ENCODE assay signal across 1 cellular context in the genomic region with DNA sequence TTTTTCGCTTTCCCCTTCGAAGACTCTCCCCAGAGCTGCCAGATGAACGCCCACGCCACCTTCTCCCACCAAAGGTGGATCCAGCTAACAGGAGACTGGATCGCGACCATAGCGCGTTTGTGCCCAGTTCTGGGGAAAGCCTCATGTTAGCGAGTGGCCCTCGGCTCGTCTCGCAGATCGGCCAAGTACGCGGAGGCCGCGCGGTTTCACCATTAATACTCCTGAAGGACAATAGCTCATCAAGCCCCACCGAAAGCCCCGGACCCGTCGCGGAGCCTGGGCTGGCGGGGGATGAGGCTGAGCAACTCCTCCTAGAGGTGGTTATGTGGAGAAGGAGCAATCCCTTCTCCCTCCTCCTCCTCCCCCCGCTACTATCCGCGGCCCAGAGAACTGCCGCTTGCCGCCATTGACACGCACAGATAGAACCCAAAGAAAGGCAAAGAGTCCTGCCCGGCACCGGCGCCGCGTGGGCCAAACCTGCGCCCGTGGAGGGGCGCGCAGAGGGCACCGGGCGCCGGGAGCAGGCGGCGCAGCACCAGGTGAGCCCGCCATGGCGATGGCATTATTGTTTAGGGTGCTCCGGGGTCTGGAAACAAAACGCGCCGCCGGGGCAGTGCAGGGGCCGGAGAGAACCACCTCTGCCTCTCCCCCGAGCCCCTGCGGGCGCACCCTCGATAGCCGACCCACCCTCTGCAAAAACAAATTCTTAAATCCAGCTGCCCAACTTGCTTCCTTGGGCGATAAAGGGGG.
A peak's percentile ranks its signal among the peaks of the same experiment; 100 is the strongest.
TF ChIP-seq lines count a peak whose summit lies in the region.

A gene (plus strand): TSS at position 385 of the 750 bp plus-strand sequence. CDS start 22,813 bp downstream, outside the sequence.

TF ChIP-seq in HepG2, 621 proteins besides CTCF, POLR2A, EP300 and RAD21 (continued from another document and continues in another):
- TF ChIP-seq, protein P1, sequence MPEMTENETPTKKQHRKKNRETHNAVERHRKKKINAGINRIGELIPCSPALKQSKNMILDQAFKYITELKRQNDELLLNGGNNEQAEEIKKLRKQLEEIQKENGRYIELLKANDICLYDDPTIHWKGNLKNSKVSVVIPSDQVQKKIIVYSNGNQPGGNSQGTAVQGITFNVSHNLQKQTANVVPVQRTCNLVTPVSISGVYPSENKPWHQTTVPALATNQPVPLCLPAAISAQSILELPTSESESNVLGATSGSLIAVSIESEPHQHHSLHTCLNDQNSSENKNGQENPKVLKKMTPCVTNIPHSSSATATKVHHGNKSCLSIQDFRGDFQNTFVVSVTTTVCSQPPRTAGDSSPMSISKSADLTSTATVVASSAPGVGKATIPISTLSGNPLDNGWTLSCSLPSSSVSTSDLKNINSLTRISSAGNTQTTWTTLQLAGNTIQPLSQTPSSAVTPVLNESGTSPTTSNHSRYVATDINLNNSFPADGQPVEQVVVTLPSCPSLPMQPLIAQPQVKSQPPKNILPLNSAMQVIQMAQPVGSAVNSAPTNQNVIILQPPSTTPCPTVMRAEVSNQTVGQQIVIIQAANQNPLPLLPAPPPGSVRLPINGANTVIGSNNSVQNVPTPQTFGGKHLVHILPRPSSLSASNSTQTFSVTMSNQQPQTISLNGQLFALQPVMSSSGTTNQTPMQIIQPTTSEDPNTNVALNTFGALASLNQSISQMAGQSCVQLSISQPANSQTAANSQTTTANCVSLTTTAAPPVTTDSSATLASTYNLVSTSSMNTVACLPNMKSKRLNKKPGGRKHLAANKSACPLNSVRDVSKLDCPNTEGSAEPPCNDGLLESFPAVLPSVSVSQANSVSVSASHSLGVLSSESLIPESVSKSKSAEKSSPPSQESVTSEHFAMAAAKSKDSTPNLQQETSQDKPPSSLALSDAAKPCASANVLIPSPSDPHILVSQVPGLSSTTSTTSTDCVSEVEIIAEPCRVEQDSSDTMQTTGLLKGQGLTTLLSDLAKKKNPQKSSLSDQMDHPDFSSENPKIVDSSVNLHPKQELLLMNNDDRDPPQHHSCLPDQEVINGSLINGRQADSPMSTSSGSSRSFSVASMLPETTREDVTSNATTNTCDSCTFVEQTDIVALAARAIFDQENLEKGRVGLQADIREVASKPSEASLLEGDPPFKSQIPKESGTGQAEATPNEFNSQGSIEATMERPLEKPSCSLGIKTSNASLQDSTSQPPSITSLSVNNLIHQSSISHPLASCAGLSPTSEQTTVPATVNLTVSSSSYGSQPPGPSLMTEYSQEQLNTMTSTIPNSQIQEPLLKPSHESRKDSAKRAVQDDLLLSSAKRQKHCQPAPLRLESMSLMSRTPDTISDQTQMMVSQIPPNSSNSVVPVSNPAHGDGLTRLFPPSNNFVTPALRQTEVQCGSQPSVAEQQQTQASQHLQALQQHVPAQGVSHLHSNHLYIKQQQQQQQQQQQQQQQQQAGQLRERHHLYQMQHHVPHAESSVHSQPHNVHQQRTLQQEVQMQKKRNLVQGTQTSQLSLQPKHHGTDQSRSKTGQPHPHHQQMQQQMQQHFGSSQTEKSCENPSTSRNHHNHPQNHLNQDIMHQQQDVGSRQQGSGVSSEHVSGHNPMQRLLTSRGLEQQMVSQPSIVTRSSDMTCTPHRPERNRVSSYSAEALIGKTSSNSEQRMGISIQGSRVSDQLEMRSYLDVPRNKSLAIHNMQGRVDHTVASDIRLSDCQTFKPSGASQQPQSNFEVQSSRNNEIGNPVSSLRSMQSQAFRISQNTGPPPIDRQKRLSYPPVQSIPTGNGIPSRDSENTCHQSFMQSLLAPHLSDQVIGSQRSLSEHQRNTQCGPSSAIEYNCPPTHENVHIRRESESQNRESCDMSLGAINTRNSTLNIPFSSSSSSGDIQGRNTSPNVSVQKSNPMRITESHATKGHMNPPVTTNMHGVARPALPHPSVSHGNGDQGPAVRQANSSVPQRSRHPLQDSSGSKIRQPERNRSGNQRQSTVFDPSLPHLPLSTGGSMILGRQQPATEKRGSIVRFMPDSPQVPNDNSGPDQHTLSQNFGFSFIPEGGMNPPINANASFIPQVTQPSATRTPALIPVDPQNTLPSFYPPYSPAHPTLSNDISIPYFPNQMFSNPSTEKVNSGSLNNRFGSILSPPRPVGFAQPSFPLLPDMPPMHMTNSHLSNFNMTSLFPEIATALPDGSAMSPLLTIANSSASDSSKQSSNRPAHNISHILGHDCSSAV (CRISPR knock-in tag; IDR thresholded peaks at IDR 0.05; ENCODE audit: borderline replicate concordance), result no peak
- TF ChIP-seq RFX3 (CRISPR knock-in tag; IDR thresholded peaks at IDR 0.05) (no peak), ZBTB42 (CRISPR knock-in tag; IDR thresholded peaks at IDR 0.05) (no peak), MTA3 (CRISPR knock-in tag; IDR thresholded peaks at IDR 0.05) (no peak), ZNF567 (CRISPR knock-in tag; IDR thresholded peaks at IDR 0.05; ENCODE audit: borderline replicate concordance) (no peak), ZNF331 (CRISPR knock-in tag; IDR thresholded peaks at IDR 0.05) (0 out of 2 replicates have a peak, but pooled peaks have one; percentile 19), ZSCAN9 (CRISPR knock-in tag; IDR thresholded peaks at IDR 0.05; ENCODE audit: borderline replicate concordance) (no peak), HOXA3 (CRISPR knock-in tag; IDR thresholded peaks at IDR 0.05) (peak; percentile 66), ZNF530 (CRISPR knock-in tag; IDR thresholded peaks at IDR 0.05; ENCODE audit: low read depth) (no peak), NR2C2 (CRISPR knock-in tag; IDR thresholded peaks at IDR 0.05; ENCODE audit: borderline replicate concordance) (no peak), TBP (CRISPR knock-in tag; IDR thresholded peaks at IDR 0.05) (no peak), MBD4 (IDR thresholded peaks at IDR 0.05; ENCODE audit: borderline replicate concordance, low read length) (no peak), GTF2F1 (IDR thresholded peaks at IDR 0.05; ENCODE audit: low read length) (no peak), ZNF891 (CRISPR knock-in tag; IDR thresholded peaks at IDR 0.05) (peak; percentile 19; the same call in 1 of the 2 replicates), TCF7L2 (IDR thresholded peaks at IDR 0.05; ENCODE audit: low read depth, low read length) (no peak), SCMH1 (CRISPR knock-in tag; IDR thresholded peaks at IDR 0.05; ENCODE audit: borderline replicate concordance) (no peak), HMG20A (CRISPR knock-in tag; IDR thresholded peaks at IDR 0.05; ENCODE audit: borderline replicate concordance) (peak; percentile 15; the same call in 1 of the 2 replicates), AHR (CRISPR knock-in tag; IDR thresholded peaks at IDR 0.05) (no peak), RORA (CRISPR knock-in tag; IDR thresholded peaks at IDR 0.05) (no peak), ZC3H13 (CRISPR knock-in tag; IDR thresholded peaks at IDR 0.05) (no peak)
- TF ChIP-seq, protein P2, sequence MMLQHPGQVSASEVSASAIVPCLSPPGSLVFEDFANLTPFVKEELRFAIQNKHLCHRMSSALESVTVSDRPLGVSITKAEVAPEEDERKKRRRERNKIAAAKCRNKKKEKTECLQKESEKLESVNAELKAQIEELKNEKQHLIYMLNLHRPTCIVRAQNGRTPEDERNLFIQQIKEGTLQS (CRISPR knock-in tag; IDR thresholded peaks at IDR 0.05), result no peak
- TF ChIP-seq, protein P3, sequence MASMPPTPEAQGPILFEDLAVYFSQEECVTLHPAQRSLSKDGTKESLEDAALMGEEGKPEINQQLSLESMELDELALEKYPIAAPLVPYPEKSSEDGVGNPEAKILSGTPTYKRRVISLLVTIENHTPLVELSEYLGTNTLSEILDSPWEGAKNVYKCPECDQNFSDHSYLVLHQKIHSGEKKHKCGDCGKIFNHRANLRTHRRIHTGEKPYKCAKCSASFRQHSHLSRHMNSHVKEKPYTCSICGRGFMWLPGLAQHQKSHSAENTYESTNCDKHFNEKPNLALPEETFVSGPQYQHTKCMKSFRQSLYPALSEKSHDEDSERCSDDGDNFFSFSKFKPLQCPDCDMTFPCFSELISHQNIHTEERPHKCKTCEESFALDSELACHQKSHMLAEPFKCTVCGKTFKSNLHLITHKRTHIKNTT (CRISPR knock-in tag; IDR thresholded peaks at IDR 0.05), result no peak
- TF ChIP-seq, protein P4, sequence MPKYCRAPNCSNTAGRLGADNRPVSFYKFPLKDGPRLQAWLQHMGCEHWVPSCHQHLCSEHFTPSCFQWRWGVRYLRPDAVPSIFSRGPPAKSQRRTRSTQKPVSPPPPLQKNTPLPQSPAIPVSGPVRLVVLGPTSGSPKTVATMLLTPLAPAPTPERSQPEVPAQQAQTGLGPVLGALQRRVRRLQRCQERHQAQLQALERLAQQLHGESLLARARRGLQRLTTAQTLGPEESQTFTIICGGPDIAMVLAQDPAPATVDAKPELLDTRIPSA (CRISPR knock-in tag; IDR thresholded peaks at IDR 0.05; ENCODE audit: borderline replicate concordance), result 0 out of 2 replicates have a peak, but pooled peaks have one; percentile 6
- TF ChIP-seq, protein P5, sequence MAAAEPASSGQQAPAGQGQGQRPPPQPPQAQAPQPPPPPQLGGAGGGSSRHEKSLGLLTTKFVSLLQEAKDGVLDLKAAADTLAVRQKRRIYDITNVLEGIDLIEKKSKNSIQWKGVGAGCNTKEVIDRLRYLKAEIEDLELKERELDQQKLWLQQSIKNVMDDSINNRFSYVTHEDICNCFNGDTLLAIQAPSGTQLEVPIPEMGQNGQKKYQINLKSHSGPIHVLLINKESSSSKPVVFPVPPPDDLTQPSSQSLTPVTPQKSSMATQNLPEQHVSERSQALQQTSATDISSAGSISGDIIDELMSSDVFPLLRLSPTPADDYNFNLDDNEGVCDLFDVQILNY (CRISPR knock-in tag; conservative IDR thresholded peaks at IDR 0.05), result no peak
- TF ChIP-seq, protein P6, sequence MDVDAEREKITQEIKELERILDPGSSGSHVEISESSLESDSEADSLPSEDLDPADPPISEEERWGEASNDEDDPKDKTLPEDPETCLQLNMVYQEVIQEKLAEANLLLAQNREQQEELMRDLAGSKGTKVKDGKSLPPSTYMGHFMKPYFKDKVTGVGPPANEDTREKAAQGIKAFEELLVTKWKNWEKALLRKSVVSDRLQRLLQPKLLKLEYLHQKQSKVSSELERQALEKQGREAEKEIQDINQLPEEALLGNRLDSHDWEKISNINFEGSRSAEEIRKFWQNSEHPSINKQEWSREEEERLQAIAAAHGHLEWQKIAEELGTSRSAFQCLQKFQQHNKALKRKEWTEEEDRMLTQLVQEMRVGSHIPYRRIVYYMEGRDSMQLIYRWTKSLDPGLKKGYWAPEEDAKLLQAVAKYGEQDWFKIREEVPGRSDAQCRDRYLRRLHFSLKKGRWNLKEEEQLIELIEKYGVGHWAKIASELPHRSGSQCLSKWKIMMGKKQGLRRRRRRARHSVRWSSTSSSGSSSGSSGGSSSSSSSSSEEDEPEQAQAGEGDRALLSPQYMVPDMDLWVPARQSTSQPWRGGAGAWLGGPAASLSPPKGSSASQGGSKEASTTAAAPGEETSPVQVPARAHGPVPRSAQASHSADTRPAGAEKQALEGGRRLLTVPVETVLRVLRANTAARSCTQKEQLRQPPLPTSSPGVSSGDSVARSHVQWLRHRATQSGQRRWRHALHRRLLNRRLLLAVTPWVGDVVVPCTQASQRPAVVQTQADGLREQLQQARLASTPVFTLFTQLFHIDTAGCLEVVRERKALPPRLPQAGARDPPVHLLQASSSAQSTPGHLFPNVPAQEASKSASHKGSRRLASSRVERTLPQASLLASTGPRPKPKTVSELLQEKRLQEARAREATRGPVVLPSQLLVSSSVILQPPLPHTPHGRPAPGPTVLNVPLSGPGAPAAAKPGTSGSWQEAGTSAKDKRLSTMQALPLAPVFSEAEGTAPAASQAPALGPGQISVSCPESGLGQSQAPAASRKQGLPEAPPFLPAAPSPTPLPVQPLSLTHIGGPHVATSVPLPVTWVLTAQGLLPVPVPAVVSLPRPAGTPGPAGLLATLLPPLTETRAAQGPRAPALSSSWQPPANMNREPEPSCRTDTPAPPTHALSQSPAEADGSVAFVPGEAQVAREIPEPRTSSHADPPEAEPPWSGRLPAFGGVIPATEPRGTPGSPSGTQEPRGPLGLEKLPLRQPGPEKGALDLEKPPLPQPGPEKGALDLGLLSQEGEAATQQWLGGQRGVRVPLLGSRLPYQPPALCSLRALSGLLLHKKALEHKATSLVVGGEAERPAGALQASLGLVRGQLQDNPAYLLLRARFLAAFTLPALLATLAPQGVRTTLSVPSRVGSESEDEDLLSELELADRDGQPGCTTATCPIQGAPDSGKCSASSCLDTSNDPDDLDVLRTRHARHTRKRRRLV (CRISPR knock-in tag; IDR thresholded peaks at IDR 0.05), result 0 out of 2 replicates have a peak, but pooled peaks have one; percentile 49
- TF ChIP-seq, protein P7, sequence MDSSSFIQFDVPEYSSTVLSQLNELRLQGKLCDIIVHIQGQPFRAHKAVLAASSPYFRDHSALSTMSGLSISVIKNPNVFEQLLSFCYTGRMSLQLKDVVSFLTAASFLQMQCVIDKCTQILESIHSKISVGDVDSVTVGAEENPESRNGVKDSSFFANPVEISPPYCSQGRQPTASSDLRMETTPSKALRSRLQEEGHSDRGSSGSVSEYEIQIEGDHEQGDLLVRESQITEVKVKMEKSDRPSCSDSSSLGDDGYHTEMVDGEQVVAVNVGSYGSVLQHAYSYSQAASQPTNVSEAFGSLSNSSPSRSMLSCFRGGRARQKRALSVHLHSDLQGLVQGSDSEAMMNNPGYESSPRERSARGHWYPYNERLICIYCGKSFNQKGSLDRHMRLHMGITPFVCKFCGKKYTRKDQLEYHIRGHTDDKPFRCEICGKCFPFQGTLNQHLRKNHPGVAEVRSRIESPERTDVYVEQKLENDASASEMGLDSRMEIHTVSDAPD (CRISPR knock-in tag; IDR thresholded peaks at IDR 0.05), result no peak
- TF ChIP-seq, protein P8, sequence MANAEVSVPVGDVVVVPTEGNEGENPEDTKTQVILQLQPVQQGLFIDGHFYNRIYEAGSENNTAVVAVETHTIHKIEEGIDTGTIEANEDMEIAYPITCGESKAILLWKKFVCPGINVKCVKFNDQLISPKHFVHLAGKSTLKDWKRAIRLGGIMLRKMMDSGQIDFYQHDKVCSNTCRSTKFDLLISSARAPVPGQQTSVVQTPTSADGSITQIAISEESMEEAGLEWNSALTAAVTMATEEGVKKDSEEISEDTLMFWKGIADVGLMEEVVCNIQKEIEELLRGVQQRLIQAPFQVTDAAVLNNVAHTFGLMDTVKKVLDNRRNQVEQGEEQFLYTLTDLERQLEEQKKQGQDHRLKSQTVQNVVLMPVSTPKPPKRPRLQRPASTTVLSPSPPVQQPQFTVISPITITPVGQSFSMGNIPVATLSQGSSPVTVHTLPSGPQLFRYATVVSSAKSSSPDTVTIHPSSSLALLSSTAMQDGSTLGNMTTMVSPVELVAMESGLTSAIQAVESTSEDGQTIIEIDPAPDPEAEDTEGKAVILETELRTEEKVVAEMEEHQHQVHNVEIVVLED (CRISPR knock-in tag; IDR thresholded peaks at IDR 0.05; ENCODE audit: borderline replicate concordance), result no peak
- TF ChIP-seq, protein P9, sequence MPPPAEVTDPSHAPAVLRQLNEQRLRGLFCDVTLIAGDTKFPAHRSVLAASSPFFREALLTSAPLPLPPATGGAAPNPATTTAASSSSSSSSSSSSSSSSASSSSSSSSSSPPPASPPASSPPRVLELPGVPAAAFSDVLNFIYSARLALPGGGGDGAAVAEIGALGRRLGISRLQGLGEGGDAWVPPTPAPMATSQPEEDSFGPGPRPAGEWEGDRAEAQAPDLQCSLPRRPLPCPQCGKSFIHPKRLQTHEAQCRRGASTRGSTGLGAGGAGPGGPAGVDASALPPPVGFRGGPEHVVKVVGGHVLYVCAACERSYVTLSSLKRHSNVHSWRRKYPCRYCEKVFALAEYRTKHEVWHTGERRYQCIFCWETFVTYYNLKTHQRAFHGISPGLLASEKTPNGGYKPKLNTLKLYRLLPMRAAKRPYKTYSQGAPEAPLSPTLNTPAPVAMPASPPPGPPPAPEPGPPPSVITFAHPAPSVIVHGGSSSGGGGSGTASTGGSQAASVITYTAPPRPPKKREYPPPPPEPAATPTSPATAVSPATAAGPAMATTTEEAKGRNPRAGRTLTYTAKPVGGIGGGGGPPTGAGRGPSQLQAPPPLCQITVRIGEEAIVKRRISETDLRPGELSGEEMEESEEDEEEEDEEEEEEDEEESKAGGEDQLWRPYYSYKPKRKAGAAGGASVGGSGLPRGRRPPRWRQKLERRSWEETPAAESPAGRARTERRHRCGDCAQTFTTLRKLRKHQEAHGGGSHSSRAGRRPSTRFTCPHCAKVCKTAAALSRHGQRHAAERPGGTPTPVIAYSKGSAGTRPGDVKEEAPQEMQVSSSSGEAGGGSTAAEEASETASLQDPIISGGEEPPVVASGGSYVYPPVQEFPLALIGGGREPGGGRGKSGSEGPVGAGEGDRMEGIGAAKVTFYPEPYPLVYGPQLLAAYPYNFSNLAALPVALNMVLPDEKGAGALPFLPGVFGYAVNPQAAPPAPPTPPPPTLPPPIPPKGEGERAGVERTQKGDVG (CRISPR knock-in tag; IDR thresholded peaks at IDR 0.05; ENCODE audit: borderline replicate concordance), result no peak
